9 cellular contexts compared by ENCODE assay signal in genomic region chr9:114898741-114899140, GRCh38. TPM values are rescaled to one million over a fixed set of nuclear protein-coding genes. Genes with fewer than 3 reads are reported as not detected.
DNase-seq lines count a peak whose midpoint lies in the region; ATAC-seq and TF ChIP-seq lines count a peak whose summit lies in the region.
"Had no signal": no experiment of that assay in that cellular context is flagged by ENCODE, and none has a peak within 500 bp of the region (broad histone marks: within the 10 kb centered on the region; RNA-seq: fewer than 3 reads in every experiment).

No MANE protein-coding gene starts in this region.

- CTCF ChIA-PET in activated CD4-positive, alpha-beta T cell treated with anti-CD3 and anti-CD28 coated beads for 36 hours (lab: Charles Lee) = interaction anchor here (0.5 to 1.8 kb wide), 12 partner anchors 8 to 218 kb away, joined by 3 to 11 read pairs (median 4); no protein-coding TSS in a partner anchor

- H3K27ac Mint-ChIP-seq in activated CD4-positive, alpha-beta T cell treated with anti-CD3 and anti-CD28 coated beads for 36 hours = no peak overlapping the region

- H3K27me3 Mint-ChIP-seq in activated CD4-positive, alpha-beta T cell treated with anti-CD3 and anti-CD28 coated beads for 36 hours = no peaks in the 10 kb centered on the region

- H3K4me1 Mint-ChIP-seq in activated CD4-positive, alpha-beta T cell treated with anti-CD3 and anti-CD28 coated beads for 36 hours = no peaks in the 10 kb centered on the region

- peak; percentile 82 for ATAC-seq in GM18505 (IDR thresholded peaks at IDR 0.05; ENCODE audit: unreplicated experiment)
- ATAC-seq in HG03378 (IDR thresholded peaks at IDR 0.05; ENCODE audit: unreplicated experiment) = peak; percentile 76
- peak; percentile 42 for ATAC-seq in activated CD4-positive, alpha-beta T cell treated with anti-CD3 and anti-CD28 coated beads for 36 hours
- no peak for ATAC-seq in GM21447 (IDR thresholded peaks at IDR 0.05; ENCODE audit: unreplicated experiment)
- ATAC-seq: psoas muscle had no signal

- H3K9me3 Mint-ChIP-seq in activated CD4-positive, alpha-beta T cell treated with anti-CD3 and anti-CD28 coated beads for 36 hours (ENCODE audit: low read depth) = peaks cover 5% of the 10 kb centered on the region

- intact Hi-C loops in activated CD4-positive, alpha-beta T cell treated with anti-CD3 and anti-CD28 coated beads for 36 hours (cut with DNase I, micrococcal nuclease) = loop anchor here (5.0 to 10.0 kb wide), 4 partner anchors 71 to 514 kb away; partner anchors contain the start of gene AKNA (in 1 of the 2)
- intact Hi-C loops in cardiac septum (cut with DNase I) = no loop called here

- TF ChIP-seq POLR2A in GM18505 (IDR thresholded peaks at IDR 0.05; ENCODE audit: borderline replicate concordance, extremely low read depth, insufficient read depth, insufficient read length) = no peak

- POLR2A ChIA-PET in activated CD4-positive, alpha-beta T cell treated with anti-CD3 and anti-CD28 coated beads for 36 hours (lab: Charles Lee) = interaction anchor here (0.7 kb wide), 1 partner anchor 181 kb away, joined by 3 read pairs; no protein-coding TSS in a partner anchor

- H3K4me3 Mint-ChIP-seq in activated CD4-positive, alpha-beta T cell treated with anti-CD3 and anti-CD28 coated beads for 36 hours = no peak overlapping the region

- DNase-seq in activated CD4-positive, alpha-beta T cell treated with anti-CD3 and anti-CD28 coated beads for 36 hours = peak; percentile 76
- DNase-seq in cardiac septum (ENCODE audit: low spot score) = peak; percentile 87
- peak; percentile 45 for DNase-seq in stimulated activated CD8-positive, alpha-beta memory T cell treated with anti-CD3 and anti-CD28 coated beads, Interleukin-7, amount 100 ng/mL, for 24 hours (ENCODE audit: low read depth)
- no peak for DNase-seq in mesenteric fat pad (ENCODE audit: low spot score)
- DNase-seq in OCI-M2 (lab: John Stamatoyannopoulos, UW; ENCODE audit: unreplicated experiment) = no peak

- H3K36me3 Mint-ChIP-seq in activated CD4-positive, alpha-beta T cell treated with anti-CD3 and anti-CD28 coated beads for 36 hours (ENCODE audit: low read depth) = peaks cover 43% of the 10 kb centered on the region

RNA-seq across cellular contexts. Expression of gene TNFSF8, which starts 31.6 kb away (rescaled TPM):
- 10 to 100 TPM; 42.3 to 48.2 TPM for total RNA-seq in activated CD4-positive, alpha-beta T cell treated with anti-CD3 and anti-CD28 coated beads for 36 hours
- total RNA-seq in cardiac septum (0.86 TPM), mesenteric fat pad (4.6 TPM)

Comparison
In these comparisons a context has a peak if more than half of its experiments do, and no peak if none do; other contexts are left out.
1. DNase-seq: peak in activated CD4-positive, alpha-beta T cell treated with anti-CD3 and anti-CD28 coated beads for 36 hours (single experiment), cardiac septum (single experiment) and stimulated activated CD8-positive, alpha-beta memory T cell treated with anti-CD3 and anti-CD28 coated beads, Interleukin-7, amount 100 ng/mL, for 24 hours (single experiment); none in mesenteric fat pad (single experiment) and OCI-M2 (single experiment).